In the genomic region with DNA sequence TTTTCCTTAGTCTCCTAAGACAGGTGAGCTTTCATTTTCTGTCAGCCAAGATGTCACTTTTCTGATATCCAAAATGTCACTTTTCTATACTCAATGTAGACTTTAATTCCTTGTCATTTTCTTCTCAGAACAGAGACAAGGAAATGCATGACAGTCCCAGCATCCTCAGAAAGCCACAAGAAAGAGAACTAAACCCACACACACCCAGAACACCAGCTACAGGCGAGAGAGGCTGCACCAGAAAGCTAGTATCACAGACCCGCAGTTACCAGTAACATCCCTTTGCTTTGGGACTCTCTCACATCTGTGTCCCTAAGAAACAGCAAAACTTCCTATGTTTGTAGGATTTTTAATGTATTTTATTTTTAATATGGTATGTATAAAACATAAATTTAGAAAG, we compare ENCODE assay signal across 14 cellular contexts. TPM values are rescaled to one million over a fixed set of nuclear protein-coding genes. Genes with fewer than 3 reads are reported as not detected.
DNase-seq lines count a peak whose midpoint lies in the region; ATAC-seq lines count a peak whose summit lies in the region.
"Had no signal": no experiment of that assay in that cellular context is flagged by ENCODE, and none has a peak within 500 bp of the region (broad histone marks: within the 10 kb centered on the region; RNA-seq: fewer than 3 reads in every experiment).

No MANE protein-coding gene starts in this region.

- H3K27me3 Mint-ChIP-seq in activated CD4-positive, alpha-beta T cell treated with anti-CD3 and anti-CD28 coated beads, Interleukin-2, amount 10 ng/mL, durations not matched to agents 24 days and 14 days = no peaks in the 10 kb centered on the region
- no peaks in the 10 kb centered on the region for H3K27me3 Mint-ChIP-seq in activated naive CD8-positive, alpha-beta T cell treated with anti-CD3 and anti-CD28 coated beads, Interleukin-2, amount 50 U/mL, for 24 hours
- no peaks in the 10 kb centered on the region for H3K27me3 Mint-ChIP-seq in stimulated activated memory B cell treated with anti-CD40 and anti-IgM and Interleukin-4, amounts not matched to agents 10 μg/mL and 1 μg/mL and 100 μg/mL, for 72 hours

- H3K27ac Mint-ChIP-seq in activated CD4-positive, alpha-beta T cell treated with anti-CD3 and anti-CD28 coated beads, Interleukin-2, amount 10 ng/mL, durations not matched to agents 24 days and 14 days = peak overlapping the region; percentile 90
- peak overlapping the region; percentile 75 for H3K27ac Mint-ChIP-seq in activated naive CD8-positive, alpha-beta T cell treated with anti-CD3 and anti-CD28 coated beads, Interleukin-2, amount 50 U/mL, for 24 hours
- H3K27ac Mint-ChIP-seq in stimulated activated memory B cell treated with anti-CD40 and anti-IgM and Interleukin-4, amounts not matched to agents 10 μg/mL and 1 μg/mL and 100 μg/mL, for 72 hours = peak overlapping the region; percentile 91

- in situ Hi-C loops in HAP-1 (cut with MboI; ENCODE audit: low sequenced_read_pairs) = loop anchor here (10.0 to 25.0 kb wide), 2 partner anchors 200 to 357 kb away; a partner anchor contains a TSS

- H3K36me3 ChIP-seq in HAP-1 (replicated peaks) (peaks cover 11% of the 10 kb centered on the region), aorta (ENCODE audit: control insufficient read depth in 1 of 2, insufficient read depth in 2 of 2, low read length in 1 of 2) (peaks cover 7 to 12% of the 10 kb centered on the region in 2 donors)

- 92 to 96% methylated on average over 2 of the region's 2 CpGs for WGBS in aorta, 2 donors

- ATAC-seq in activated naive CD8-positive, alpha-beta T cell treated with anti-CD3 and anti-CD28 coated beads, Interleukin-2, amount 50 U/mL, for 24 hours = peak; percentile 66
- no peak for ATAC-seq in stimulated activated memory B cell treated with anti-CD40 and anti-IgM and Interleukin-4, amounts not matched to agents 10 μg/mL and 1 μg/mL and 100 μg/mL, for 72 hours
- no peak for ATAC-seq in GM18873 (IDR thresholded peaks at IDR 0.05; ENCODE audit: low FRiP score, unreplicated experiment)
- ATAC-seq in aorta (ENCODE audit: low FRiP score) = no peak
- ATAC-seq: psoas muscle had no signal

- peak overlapping the region; percentile 78 for H3K4me3 Mint-ChIP-seq in activated CD4-positive, alpha-beta T cell treated with anti-CD3 and anti-CD28 coated beads, Interleukin-2, amount 10 ng/mL, durations not matched to agents 24 days and 14 days
- H3K4me3 Mint-ChIP-seq in activated naive CD8-positive, alpha-beta T cell treated with anti-CD3 and anti-CD28 coated beads, Interleukin-2, amount 50 U/mL, for 24 hours = peak overlapping the region; percentile 67
- no peak overlapping the region for H3K4me3 Mint-ChIP-seq in stimulated activated memory B cell treated with anti-CD40 and anti-IgM and Interleukin-4, amounts not matched to agents 10 μg/mL and 1 μg/mL and 100 μg/mL, for 72 hours

- H3K4me3 ChIP-seq in Jurkat, Clone E6-1 (ENCODE audit: low read length) = peak overlapping the region; percentile 36
- no peak overlapping the region for H3K4me3 ChIP-seq in HAP-1
- no peak overlapping the region for H3K4me3 ChIP-seq in aorta (ENCODE audit: low read length in 2 of 2)
- H3K4me3 ChIP-seq: adrenal gland, psoas muscle, tibial nerve had no signal

- no peak overlapping the region for H3K27ac ChIP-seq in aorta (ENCODE audit: low read depth in 1 of 2, low read length in 2 of 2)
- H3K27ac ChIP-seq: psoas muscle, RWPE1, tibial nerve had no signal

- peak; percentile 91 for DNase-seq in Jurkat, Clone E6-1 (ENCODE audit: low read depth, low spot score)
- DNase-seq in activated CD4-positive, alpha-beta T cell treated with anti-CD3 and anti-CD28 coated beads, Interleukin-2, amount 10 ng/mL, durations not matched to agents 24 days and 14 days = peak; percentile 89
- no peak for DNase-seq in activated naive CD8-positive, alpha-beta T cell treated with anti-CD3 and anti-CD28 coated beads, Interleukin-2, amount 50 U/mL, for 24 hours
- DNase-seq in NCI-H526 (lab: John Stamatoyannopoulos, UW) (no peak), HAP-1 (ENCODE audit: low spot score in 2 of 2) (no peak), aorta (no peak)
- DNase-seq: adrenal gland, DMS 273 treated with DMSO at 0.1 percent for 48 hours, NCI-H1436, psoas muscle had no signal

- peaks cover 4% of the 10 kb centered on the region for H3K9me3 Mint-ChIP-seq in activated CD4-positive, alpha-beta T cell treated with anti-CD3 and anti-CD28 coated beads, Interleukin-2, amount 10 ng/mL, durations not matched to agents 24 days and 14 days
- no peaks in the 10 kb centered on the region for H3K9me3 Mint-ChIP-seq in activated naive CD8-positive, alpha-beta T cell treated with anti-CD3 and anti-CD28 coated beads, Interleukin-2, amount 50 U/mL, for 24 hours
- H3K9me3 Mint-ChIP-seq in stimulated activated memory B cell treated with anti-CD40 and anti-IgM and Interleukin-4, amounts not matched to agents 10 μg/mL and 1 μg/mL and 100 μg/mL, for 72 hours = no peaks in the 10 kb centered on the region

- H3K36me3 Mint-ChIP-seq in activated CD4-positive, alpha-beta T cell treated with anti-CD3 and anti-CD28 coated beads, Interleukin-2, amount 10 ng/mL, durations not matched to agents 24 days and 14 days (ENCODE audit: low read depth) = peaks cover 34% of the 10 kb centered on the region
- H3K36me3 Mint-ChIP-seq in activated naive CD8-positive, alpha-beta T cell treated with anti-CD3 and anti-CD28 coated beads, Interleukin-2, amount 50 U/mL, for 24 hours (ENCODE audit: low read depth) = peaks cover 33% of the 10 kb centered on the region
- H3K36me3 Mint-ChIP-seq in stimulated activated memory B cell treated with anti-CD40 and anti-IgM and Interleukin-4, amounts not matched to agents 10 μg/mL and 1 μg/mL and 100 μg/mL, for 72 hours = peaks cover 29% of the 10 kb centered on the region

- no peaks in the 10 kb centered on the region for H3K9me3 ChIP-seq in HAP-1
- H3K9me3 ChIP-seq in aorta (ENCODE audit: control insufficient read depth, low read length) = no peaks in the 10 kb centered on the region
- H3K9me3 ChIP-seq: adrenal gland, psoas muscle, tibial nerve had no signal

- intact Hi-C loops in activated CD4-positive, alpha-beta T cell treated with anti-CD3 and anti-CD28 coated beads, Interleukin-2, amount 10 ng/mL, durations not matched to agents 24 days and 14 days (cut with micrococcal nuclease) = loop anchor here (1.0 to 10.0 kb wide), 3 partner anchors 18 to 208 kb away; a partner anchor contains a TSS
- intact Hi-C loops in aorta (cut with DNase I) = no loop called here

- no peaks in the 10 kb centered on the region for H3K4me1 ChIP-seq in HAP-1
- no peaks in the 10 kb centered on the region for H3K4me1 ChIP-seq in aorta (ENCODE audit: control insufficient read depth in 1 of 2, insufficient read depth in 2 of 2, low read length in 2 of 2)

- H3K4me1 Mint-ChIP-seq in activated CD4-positive, alpha-beta T cell treated with anti-CD3 and anti-CD28 coated beads, Interleukin-2, amount 10 ng/mL, durations not matched to agents 24 days and 14 days = peaks cover 59% of the 10 kb centered on the region
- peaks cover 80% of the 10 kb centered on the region for H3K4me1 Mint-ChIP-seq in activated naive CD8-positive, alpha-beta T cell treated with anti-CD3 and anti-CD28 coated beads, Interleukin-2, amount 50 U/mL, for 24 hours
- H3K4me1 Mint-ChIP-seq in stimulated activated memory B cell treated with anti-CD40 and anti-IgM and Interleukin-4, amounts not matched to agents 10 μg/mL and 1 μg/mL and 100 μg/mL, for 72 hours = peaks cover 49% of the 10 kb centered on the region

- H3K27me3 ChIP-seq in HAP-1 (ENCODE audit: low read depth) (no peaks in the 10 kb centered on the region), aorta (ENCODE audit: control insufficient read depth in 1 of 2, insufficient read depth in 2 of 2, low read length in 1 of 2) (no peaks in the 10 kb centered on the region)
- H3K27me3 ChIP-seq: adrenal gland, tibial nerve had no signal

RNA-seq across cellular contexts. Expression of a gene that starts 17.1 kb away (rescaled TPM):
- polyA plus RNA-seq in Jurkat, Clone E6-1 (2012; ENCODE audit: insufficient read depth, insufficient read length) = 7.8 TPM
- total RNA-seq in activated CD4-positive, alpha-beta T cell treated with anti-CD3 and anti-CD28 coated beads, Interleukin-2, amount 10 ng/mL, durations not matched to agents 24 days and 14 days = 9.8 and 13.0 TPM in 2 replicates
- total RNA-seq in aorta = 10 to 100 TPM in 1 of 2 donors, 1 to 10 TPM in 1; 9.6 to 10.7 TPM
- 1 to 10 TPM; 5.5 to 7.5 TPM for polyA plus RNA-seq in aorta

RNA-seq across cellular contexts. Expression of a gene that starts 32.7 kb away (rescaled TPM):
- 1.1 TPM for polyA plus RNA-seq in Jurkat, Clone E6-1 (2012; ENCODE audit: insufficient read depth, insufficient read length)
- total RNA-seq in activated CD4-positive, alpha-beta T cell treated with anti-CD3 and anti-CD28 coated beads, Interleukin-2, amount 10 ng/mL, durations not matched to agents 24 days and 14 days = 0.38 and 0.54 TPM in 2 replicates
- under 1 TPM in 1 of 2 donors, not detected in 1; 0.93 TPM for total RNA-seq in aorta
- polyA plus RNA-seq in aorta = not detected
- total RNA-seq: tibial nerve had no signal
- polyA plus RNA-seq: adrenal gland, psoas muscle had no signal

RNA-seq across cellular contexts. Expression of a gene that starts 52.2 kb away (rescaled TPM):
- not detected for polyA plus RNA-seq in Jurkat, Clone E6-1 (2012; ENCODE audit: insufficient read depth, insufficient read length)
- total RNA-seq in activated CD4-positive, alpha-beta T cell treated with anti-CD3 and anti-CD28 coated beads, Interleukin-2, amount 10 ng/mL, durations not matched to agents 24 days and 14 days = not detected in 2 replicates
- total RNA-seq in aorta = not detected
- polyA plus RNA-seq in aorta = not detected
- total RNA-seq: psoas muscle, tibial nerve had no signal
- polyA plus RNA-seq: adrenal gland, psoas muscle had no signal

Comparison
In these comparisons a context has a peak if more than half of its experiments do, and no peak if none do; other contexts are left out.
1. DNase-seq: peak in Jurkat, Clone E6-1 (single experiment) and activated CD4-positive, alpha-beta T cell treated with anti-CD3 and anti-CD28 coated beads, Interleukin-2, amount 10 ng/mL, durations not matched to agents 24 days and 14 days (single experiment); none in activated naive CD8-positive, alpha-beta T cell treated with anti-CD3 and anti-CD28 coated beads, Interleukin-2, amount 50 U/mL, for 24 hours (single experiment), NCI-H526 (0 of 2), HAP-1 (0 of 2) and aorta (0 of 2).
2. Peak in every context shown above with its lines, with median percentiles within 50 percentile points of each other: H3K27ac Mint-ChIP-seq.